In genomic region chr1:1745651-1746565, GRCh38 we compare ENCODE assay signal across 8 cellular contexts. TPM values are rescaled to one million over a fixed set of nuclear protein-coding genes. Genes with fewer than 3 reads are reported as not detected.
A peak's percentile ranks its signal among the peaks of the same experiment; 100 is the strongest.
DNase-seq lines count a peak whose midpoint lies in the region; ATAC-seq and TF ChIP-seq lines count a peak whose summit lies in the region.
"Not testable (repeated sequence)": the region's sequence is repeated elsewhere in the genome, so short reads cannot be mapped to it uniquely, and the experiment has no call there.

No MANE protein-coding gene starts in this region.

- H3K4me3 Mint-ChIP-seq in activated CD4-positive, alpha-beta memory T cell treated with anti-CD3 and anti-CD28 coated beads, Interleukin-2, amount 10 ng/mL, durations not matched to agents 7 days and 5 days, result peak overlapping the region; percentile 39

- not testable (repeated sequence) for H3K36me3 Mint-ChIP-seq in activated CD4-positive, alpha-beta memory T cell treated with anti-CD3 and anti-CD28 coated beads, Interleukin-2, amount 10 ng/mL, durations not matched to agents 7 days and 5 days (ENCODE audit: low read depth)

- not testable (repeated sequence) for H3K27me3 Mint-ChIP-seq in activated CD4-positive, alpha-beta memory T cell treated with anti-CD3 and anti-CD28 coated beads, Interleukin-2, amount 10 ng/mL, durations not matched to agents 7 days and 5 days

- DNase-seq in AG04449 (ENCODE audit: low read depth, low spot score) (peak; percentile 12), NCI-H69 (lab: John Stamatoyannopoulos, UW) (peak; percentile 24), colonic mucosa (peak; percentile 68), left kidney (ENCODE audit: low read depth, low spot score) (peak; percentile 67)
- DNase-seq in activated CD4-positive, alpha-beta memory T cell treated with anti-CD3 and anti-CD28 coated beads, Interleukin-2, amount 10 ng/mL, durations not matched to agents 7 days and 5 days, result peak; percentile 76
- peak; percentile 49 to 83 for DNase-seq in stimulated activated CD4-positive, alpha-beta T cell treated with anti-CD3 and anti-CD28 coated beads, Interleukin-15, amount 100 ng/mL, for 48 hours (ENCODE audit: low read depth in 2 of 2)

- TF ChIP-seq POLR2A in GM19099 (IDR thresholded peaks at IDR 0.05; ENCODE audit: extremely low read depth, insufficient read length, low read depth), result peak; percentile 34

- not testable (repeated sequence) for H3K27me3 ChIP-seq in colonic mucosa

- peak overlapping the region; percentile 80 for H3K27ac Mint-ChIP-seq in activated CD4-positive, alpha-beta memory T cell treated with anti-CD3 and anti-CD28 coated beads, Interleukin-2, amount 10 ng/mL, durations not matched to agents 7 days and 5 days

- not testable (repeated sequence) for H3K4me1 Mint-ChIP-seq in activated CD4-positive, alpha-beta memory T cell treated with anti-CD3 and anti-CD28 coated beads, Interleukin-2, amount 10 ng/mL, durations not matched to agents 7 days and 5 days

- ATAC-seq in HG03196 (IDR thresholded peaks at IDR 0.05; ENCODE audit: unreplicated experiment), result peak; percentile 58

- not testable (repeated sequence) for H3K4me1 ChIP-seq in colonic mucosa

- H3K9ac ChIP-seq in colonic mucosa (ENCODE audit: low read depth in 2 of 2, low read length in 2 of 2), result peak overlapping the region in 1 of 2 donors; percentile 56

- H3K4me3 ChIP-seq in AG04449 (ENCODE audit: low read depth, low read length) (peak overlapping the region; percentile 56), colonic mucosa (peak overlapping the region; percentile 20)

- POLR2A ChIA-PET in AG04449 (lab: Yijun Ruan, JAX); activated CD4-positive, alpha-beta memory T cell treated with anti-CD3 and anti-CD28 coated beads, Interleukin-2, amount 10 ng/mL, durations not matched to agents 7 days and 5 days (lab: Charles Lee): not testable (repeated sequence)

- not testable (repeated sequence) for H3K9me3 Mint-ChIP-seq in activated CD4-positive, alpha-beta memory T cell treated with anti-CD3 and anti-CD28 coated beads, Interleukin-2, amount 10 ng/mL, durations not matched to agents 7 days and 5 days

- not testable (repeated sequence) for H3K9me3 ChIP-seq in colonic mucosa

- H3K27ac ChIP-seq in colonic mucosa, result peak overlapping the region; percentile 80

- not testable (repeated sequence) for H3K36me3 ChIP-seq in colonic mucosa

- intact Hi-C loops in colonic mucosa (cut with DNase I), result loop anchor here (10.0 kb wide), 1 partner anchor 51 kb away; the partner anchor contains the start of gene SLC35E2B

- CTCF ChIA-PET in AG04449 (lab: Yijun Ruan, JAX); activated CD4-positive, alpha-beta memory T cell treated with anti-CD3 and anti-CD28 coated beads, Interleukin-2, amount 10 ng/mL, durations not matched to agents 7 days and 5 days (lab: Charles Lee): not testable (repeated sequence)

- TF ChIP-seq CTCF in AG04449 (IDR thresholded peaks at IDR 0.05; ENCODE audit: insufficient read depth, low read length, missing control alignments); colonic mucosa (IDR thresholded peaks at IDR 0.05): not testable (repeated sequence)

RNA-seq across cellular contexts. Expression of gene CDK11A, which starts 21.8 kb away (rescaled TPM):
- 10 to 100 TPM; 67.2 to 68.1 TPM for total RNA-seq in activated CD4-positive, alpha-beta memory T cell treated with anti-CD3 and anti-CD28 coated beads, Interleukin-2, amount 10 ng/mL, durations not matched to agents 7 days and 5 days
- 10 to 100 TPM; 52.2 to 58.5 TPM for total RNA-seq in colonic mucosa

RNA-seq across cellular contexts. Expression of gene NADK, which starts 32.4 kb away (rescaled TPM):
- 10 to 100 TPM; 78.0 to 81.5 TPM for total RNA-seq in activated CD4-positive, alpha-beta memory T cell treated with anti-CD3 and anti-CD28 coated beads, Interleukin-2, amount 10 ng/mL, durations not matched to agents 7 days and 5 days
- total RNA-seq in colonic mucosa, result 100 to 1,000 TPM; 122 to 146 TPM

RNA-seq across cellular contexts. Expression of gene SLC35E2B, which starts 53.3 kb away (rescaled TPM):
- 10 to 100 TPM; 54.5 to 55.7 TPM for total RNA-seq in activated CD4-positive, alpha-beta memory T cell treated with anti-CD3 and anti-CD28 coated beads, Interleukin-2, amount 10 ng/mL, durations not matched to agents 7 days and 5 days
- 10 to 100 TPM; 41.5 to 57.8 TPM for total RNA-seq in colonic mucosa

Comparison
In these comparisons a context has a peak if more than half of its experiments do, and no peak if none do; other contexts are left out.
1. Peak in every context shown above with its lines: DNase-seq, ATAC-seq, H3K4me3 ChIP-seq and H3K27ac ChIP-seq.
2. DNase-seq: peak in every context shown above with its lines; median percentile 76 in activated CD4-positive, alpha-beta memory T cell treated with anti-CD3 and anti-CD28 coated beads, Interleukin-2, amount 10 ng/mL, durations not matched to agents 7 days and 5 days; 68 in colonic mucosa; 67 in left kidney; 66 in stimulated activated CD4-positive, alpha-beta T cell treated with anti-CD3 and anti-CD28 coated beads, Interleukin-15, amount 100 ng/mL, for 48 hours; 24 in NCI-H69; 12 in AG04449.